Comparison of ENCODE assay signal across 14 cellular contexts in genomic region chr6:158417760-158418098, GRCh38.
DNase-seq lines count a peak whose midpoint lies in the region; ATAC-seq and TF ChIP-seq lines count a peak whose summit lies in the region.
"Had no signal": no experiment of that assay in that cellular context is flagged by ENCODE, and none has a peak within 500 bp of the region (broad histone marks: within the 10 kb centered on the region; RNA-seq: fewer than 3 reads in every experiment).

No MANE protein-coding gene starts in this region.

- no peaks in the 10 kb centered on the region; the same call in 1 of the 2 replicates for H3K36me3 ChIP-seq in BJ (ENCODE audit: control insufficient read depth, insufficient read depth, low read length)
- H3K36me3 ChIP-seq in gastroesophageal sphincter = peaks cover 0 to 39% of the 10 kb centered on the region in 2 donors
- H3K36me3 ChIP-seq: upper lobe of right lung had no signal

- H3K4me1 ChIP-seq in gastroesophageal sphincter = no peaks in the 10 kb centered on the region
- H3K4me1 ChIP-seq: BLaER1 had no signal

- CTCF ChIA-PET in BJ (lab: Yijun Ruan, JAX) = interaction anchor here (0.9 to 1.4 kb wide), 2 partner anchors 30 to 98 kb away, joined by 3 to 4 read pairs; no protein-coding TSS in a partner anchor

- TF ChIP-seq EP300 in gastroesophageal sphincter (IDR thresholded peaks at IDR 0.05) = no peak

- no peak for TF ChIP-seq POLR2A in gastroesophageal sphincter (IDR thresholded peaks at IDR 0.05)

- H3K27me3 ChIP-seq in BJ (ENCODE audit: control insufficient read depth, insufficient read depth, low read length) (no peaks in the 10 kb centered on the region), gastroesophageal sphincter (no peaks in the 10 kb centered on the region)
- H3K27me3 ChIP-seq: BLaER1, upper lobe of right lung had no signal

- no peak for TF ChIP-seq CTCF in BJ (IDR thresholded peaks at IDR 0.05; ENCODE audit: insufficient read depth, low read depth, low read length)
- no peak for TF ChIP-seq CTCF in gastroesophageal sphincter (IDR thresholded peaks at IDR 0.05)

- no peak overlapping the region for H3K27ac ChIP-seq in gastroesophageal sphincter
- H3K27ac ChIP-seq: BLaER1, HL-60, upper lobe of right lung had no signal

- peak; percentile 98 for ATAC-seq in SK-N-SH treated with all-trans-retinoic acid at 6 μM for 48 hours
- peak; percentile 43 for ATAC-seq in esophagus mucosa
- no peak for ATAC-seq in GM21576 (IDR thresholded peaks at IDR 0.05; ENCODE audit: unreplicated experiment)
- no peak for ATAC-seq in gastroesophageal sphincter
- ATAC-seq: upper lobe of right lung had no signal

- DNase-seq in BJ (ENCODE audit: low read depth) (peak; percentile 22), myocyte (ENCODE audit: low read depth) (peak; percentile 13)
- DNase-seq in activated CD8-positive, alpha-beta memory T cell treated with anti-CD3 and anti-CD28 coated beads, Interleukin-2, amount 50 U/mL, for 48 hours = no peak
- no peak for DNase-seq in stimulated activated CD4-positive, alpha-beta T cell treated with anti-CD3 and anti-CD28 coated beads, Interleukin-15, amount 100 ng/mL, for 24 hours
- DNase-seq: activated CD4-positive, alpha-beta T cell treated with anti-CD3 and anti-CD28 coated beads, Interleukin-2, amount 50 U/mL, for 1 hour; activated effector memory CD4-positive, alpha-beta T cell treated with anti-CD3 and anti-CD28 coated beads, Interleukin-2, amount 50 U/mL, for 16 hours; GF-D8; upper lobe of right lung had no signal

- POLR2A ChIA-PET in BJ (lab: Charles Lee) = interaction anchor here (0.7 kb wide), 1 partner anchor 39 kb away, joined by 20 read pairs; no protein-coding TSS in a partner anchor

- no peak overlapping the region for H3K4me3 ChIP-seq in BJ (ENCODE audit: low read depth, low read length)
- H3K4me3 ChIP-seq in gastroesophageal sphincter = no peak overlapping the region
- H3K4me3 ChIP-seq: BLaER1, upper lobe of right lung had no signal

- 69% methylated on average over 1 of the region's 1 CpG; no CpG with 5 or more reads in 1 of the 2 donors for WGBS in gastroesophageal sphincter (ENCODE audit: low coverage in 1 of 2), 2 donors

- H3K9me3 ChIP-seq in gastroesophageal sphincter = no peaks in the 10 kb centered on the region
- H3K9me3 ChIP-seq: upper lobe of right lung had no signal

TF ChIP-seq in SK-N-SH treated with all-trans-retinoic acid at 6 μM for 48 hours, 23 proteins besides CTCF, POLR2A, EP300 and RAD21:
- TF ChIP-seq ZNF565 (CRISPR knock-in tag; conservative IDR thresholded peaks at IDR 0.05; ENCODE audit: low read depth) (no peak), PATZ1 (CRISPR knock-in tag; IDR thresholded peaks at IDR 0.05; ENCODE audit: borderline replicate concordance) (no peak), ISL1 (CRISPR knock-in tag; IDR thresholded peaks at IDR 0.05) (peak; percentile 52), ZNF70 (CRISPR knock-in tag; IDR thresholded peaks at IDR 0.05) (no peak), CREB5 (CRISPR knock-in tag; IDR thresholded peaks at IDR 0.05; ENCODE audit: low read depth) (no peak), GLIS3 (CRISPR knock-in tag; IDR thresholded peaks at IDR 0.05) (no peak), ESRRG (CRISPR knock-in tag; IDR thresholded peaks at IDR 0.05) (no peak)
TF ChIP-seq in SK-N-SH treated with all-trans-retinoic acid at 6 μM for 48 hours: peak in this region for 1.

Comparison
In these comparisons a context has a peak if more than half of its experiments do, and no peak if none do; other contexts are left out.
1. DNase-seq: peak in BJ (single experiment) and myocyte (single experiment); none in activated CD8-positive, alpha-beta memory T cell treated with anti-CD3 and anti-CD28 coated beads, Interleukin-2, amount 50 U/mL, for 48 hours (single experiment) and stimulated activated CD4-positive, alpha-beta T cell treated with anti-CD3 and anti-CD28 coated beads, Interleukin-15, amount 100 ng/mL, for 24 hours (single experiment).
2. ATAC-seq: peak in SK-N-SH treated with all-trans-retinoic acid at 6 μM for 48 hours (single experiment) and esophagus mucosa (single experiment); none in GM21576 (single experiment) and gastroesophageal sphincter (single experiment).